In the genomic region with DNA sequence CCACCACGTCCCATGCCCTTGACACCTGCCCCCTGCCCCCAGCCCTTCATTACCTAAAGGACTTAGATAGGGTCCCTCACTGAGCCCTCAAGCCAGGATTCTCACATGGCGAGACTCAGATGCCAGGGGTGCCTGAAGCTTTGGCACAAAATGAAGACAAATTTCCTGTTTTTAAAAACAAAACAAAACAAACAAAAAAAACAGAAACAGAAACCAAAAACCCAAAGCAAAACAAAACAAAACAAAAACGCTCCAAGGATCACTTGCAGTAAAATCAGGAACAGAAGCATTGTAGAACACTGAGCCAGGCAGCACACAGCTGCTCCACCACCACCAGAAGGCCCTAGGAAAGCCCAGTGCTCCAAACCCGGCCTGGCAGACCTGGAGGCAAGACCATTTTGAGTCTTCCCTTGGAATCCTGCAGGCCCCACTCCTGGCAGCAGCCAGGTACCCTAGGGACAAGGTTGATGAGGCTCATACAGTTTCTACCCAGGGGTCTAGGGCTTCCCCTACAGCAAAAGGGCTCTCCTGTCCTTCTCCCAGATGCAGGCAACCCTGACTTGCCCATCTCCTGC, we compare ENCODE assay signal across 1 cellular context.
A peak's percentile ranks its signal among the peaks of the same experiment; 100 is the strongest.
TF ChIP-seq lines count a peak whose summit lies in the region.

No MANE protein-coding gene starts in this region.

TF ChIP-seq in HepG2, 621 proteins besides CTCF, POLR2A, EP300 and RAD21:
- TF ChIP-seq ZFY (CRISPR knock-in tag; IDR thresholded peaks at IDR 0.05) (0 out of 2 replicates have a peak, but pooled peaks have one; percentile 19), ASH2L (IDR thresholded peaks at IDR 0.05; ENCODE audit: insufficient read length, low read depth, low read length) (peak; percentile 3), ZNF549 (CRISPR knock-in tag; IDR thresholded peaks at IDR 0.05) (no peak), ZFX (CRISPR knock-in tag; IDR thresholded peaks at IDR 0.05; ENCODE audit: low read depth) (0 out of 2 replicates have a peak, but pooled peaks have one; percentile 3), ZNF232 (CRISPR knock-in tag; IDR thresholded peaks at IDR 0.05; ENCODE audit: borderline replicate concordance) (no peak), MAX (IDR thresholded peaks at IDR 0.05) (no peak), FOXM1 (CRISPR knock-in tag; IDR thresholded peaks at IDR 0.05) (no peak), ZNF564 (CRISPR knock-in tag; IDR thresholded peaks at IDR 0.05) (0 out of 2 replicates have a peak, but pooled peaks have one; percentile 8)
